In genomic region chr17:56835259-56835575, GRCh38 we compare ENCODE assay signal across 7 cellular contexts. TPM values are rescaled to one million over a fixed set of nuclear protein-coding genes. Genes with fewer than 3 reads are reported as not detected.
DNase-seq lines count a peak whose midpoint lies in the region; TF ChIP-seq lines count a peak whose summit lies in the region.

No MANE protein-coding gene starts in this region.

- peaks cover 5% of the 10 kb centered on the region; the same call in 1 of the 2 replicates for H3K27me3 ChIP-seq in H9 (ENCODE audit: insufficient read depth, low read length)
- no peaks in the 10 kb centered on the region for H3K27me3 ChIP-seq in skeletal muscle satellite cell (ENCODE audit: control insufficient read depth, insufficient read depth, low read length)

- H3K27ac Mint-ChIP-seq in H9 = no peak overlapping the region

- H3K23me2 ChIP-seq in H9 (ENCODE audit: insufficient read length, low read depth, low read length, poor library complexity, severe bottlenecking) = peaks cover 15% of the 10 kb centered on the region

- H2BK20ac ChIP-seq in H9 (ENCODE audit: low read depth, low read length, poor library complexity, severe bottlenecking) = no peak overlapping the region

- peak overlapping the region; percentile 86 for H3K4me2 ChIP-seq in H9 (ENCODE audit: insufficient read depth, insufficient read length, low read length)
- H3K4me2 ChIP-seq in skeletal muscle satellite cell (ENCODE audit: low read length) = peak overlapping the region; percentile 98

- H2BK5ac ChIP-seq in H9 (ENCODE audit: insufficient read length, low read length) = no peak overlapping the region

- no peak overlapping the region for H3K27ac ChIP-seq in H9 (ENCODE audit: insufficient read length, low read depth, low read length)

- no peak overlapping the region for H2BK15ac ChIP-seq in H9 (ENCODE audit: low read depth, low read length)

- H3K9ac ChIP-seq in H9 (ENCODE audit: extremely low read depth, insufficient read length, low read length) = no peak overlapping the region
- no peak overlapping the region for H3K9ac ChIP-seq in skeletal muscle satellite cell (ENCODE audit: low read depth, low read length)

- no peak overlapping the region for H4K8ac ChIP-seq in H9 (replicated peaks; ENCODE audit: insufficient read length, low read depth, low read length)

- H3T11ph ChIP-seq in H9 (ENCODE audit: low read length) = no peak overlapping the region

- H3K23ac ChIP-seq in H9 (ENCODE audit: insufficient read length, low read depth, low read length) = no peak overlapping the region

- peaks cover 26 to 33% of the 10 kb centered on the region in 2 experiments for H3K4me1 Mint-ChIP-seq in H9

- no peak overlapping the region for H3K14ac ChIP-seq in H9 (ENCODE audit: insufficient read depth, low read length)

- no peak overlapping the region for H3K4ac ChIP-seq in H9 (ENCODE audit: low read depth, low read length)

- no peaks in the 10 kb centered on the region; the same call in 1 of the 2 replicates for H3K79me2 ChIP-seq in H9 (ENCODE audit: insufficient read depth, low read length)

- peaks cover 40% of the 10 kb centered on the region for H3K27me3 Mint-ChIP-seq in H9 (ENCODE audit: low read depth)

- H3K4me1 ChIP-seq in H9 (ENCODE audit: insufficient read depth, low read length) (no peaks in the 10 kb centered on the region; the same call in 1 of the 2 replicates), skeletal muscle satellite cell (ENCODE audit: control insufficient read depth, insufficient read depth, low read length) (peaks cover 22% of the 10 kb centered on the region)

- H3K56ac ChIP-seq in H9 (ENCODE audit: insufficient read length, low read depth, low read length) = no peak overlapping the region

- no peak overlapping the region for H3K18ac ChIP-seq in H9 (ENCODE audit: insufficient read length, low read depth, low read length)

- no peak overlapping the region for H4K91ac ChIP-seq in H9 (ENCODE audit: insufficient read length, low read depth, low read length)

- H2BK120ac ChIP-seq in H9 (ENCODE audit: low read depth, low read length, poor library complexity, severe bottlenecking) = no peak overlapping the region

- no peak overlapping the region for H2AFZ ChIP-seq in H9 (ENCODE audit: low read length)

- no peak overlapping the region for H2AK5ac ChIP-seq in H9 (ENCODE audit: insufficient read length, low read length)

- DNase-seq in H9 (no peak), RKO (ENCODE audit: low spot score) (peak; percentile 40), fibroblast of pulmonary artery (ENCODE audit: low read depth) (no peak), UCSD-AML1 (lab: John Stamatoyannopoulos, UW; ENCODE audit: unreplicated experiment) (no peak), Ammon's horn (ENCODE audit: low spot score) (no peak), NCI-H2227 (lab: John Stamatoyannopoulos, UW; ENCODE audit: unreplicated experiment) (no peak)

- H3K9me3 Mint-ChIP-seq in H9 = no peaks in the 10 kb centered on the region; a peak in 1 of 5 replicates

- H4K5ac ChIP-seq in H9 (ENCODE audit: insufficient read length, low read depth, low read length) = no peak overlapping the region

- peak overlapping the region; percentile 73 for H3K4me3 ChIP-seq in fibroblast of pulmonary artery (replicated peaks; ENCODE audit: low read depth, low read length)
- H3K4me3 ChIP-seq in skeletal muscle satellite cell (ENCODE audit: low read length) = peak overlapping the region; percentile 94

- no peaks in the 10 kb centered on the region for H3K36me3 ChIP-seq in skeletal muscle satellite cell (ENCODE audit: insufficient read depth, low read length)

- H3K9me3 ChIP-seq in H9 (ENCODE audit: control insufficient read depth, low read depth, low read length) (no peaks in the 10 kb centered on the region), skeletal muscle satellite cell (replicated peaks; ENCODE audit: low read length) (no peaks in the 10 kb centered on the region)

- no peak for TF ChIP-seq CTCF in H9 (conservative IDR thresholded peaks at IDR 0.05)
- TF ChIP-seq CTCF in fibroblast of pulmonary artery (IDR thresholded peaks at IDR 0.05; ENCODE audit: low read length, missing control alignments) = no peak

- peak overlapping the region; percentile 80 to 90 for H3K4me3 Mint-ChIP-seq in H9

- no peak overlapping the region for H2BK12ac ChIP-seq in H9 (ENCODE audit: insufficient read length, low read depth, low read length)

- WGBS in H9 (ENCODE audit: extremely low coverage, insufficient read length, low lambda C conversion rate) = no CpG with 5 or more reads among the region's 6 CpGs

- no peaks in the 10 kb centered on the region for H4K20me1 ChIP-seq in H9 (ENCODE audit: control insufficient read depth, insufficient read depth, insufficient read length)

- H3K79me1 ChIP-seq in H9 (ENCODE audit: insufficient read depth, low read depth, low read length, poor library complexity, severe bottlenecking) = no peaks in the 10 kb centered on the region

- peaks cover 10 to 19% (median 19%) of the 10 kb centered on the region in 3 experiments for H3K36me3 Mint-ChIP-seq in H9 (ENCODE audit: insufficient read depth in 1 of 3, low read depth in 3 of 3)

RNA-seq across cellular contexts. Expression of gene DGKE, which starts 1.3 kb away (rescaled TPM):
- total RNA-seq in H9 (2021) = 3.8 and 4.9 TPM in 2 replicates
- total RNA-seq in skeletal muscle satellite cell (2012; rRNA removed) = 3.9 and 4.3 TPM in 2 replicates

RNA-seq across cellular contexts. Expression of gene C17orf67, which starts 1.5 kb away (rescaled TPM):
- total RNA-seq in H9 (2021) = 0.88 and 1.0 TPM in 2 replicates
- total RNA-seq in skeletal muscle satellite cell (2012; rRNA removed) = 0.44 and 0.51 TPM in 2 replicates
